Comparison of ENCODE assay signal across 8 cellular contexts in the genomic region with DNA sequence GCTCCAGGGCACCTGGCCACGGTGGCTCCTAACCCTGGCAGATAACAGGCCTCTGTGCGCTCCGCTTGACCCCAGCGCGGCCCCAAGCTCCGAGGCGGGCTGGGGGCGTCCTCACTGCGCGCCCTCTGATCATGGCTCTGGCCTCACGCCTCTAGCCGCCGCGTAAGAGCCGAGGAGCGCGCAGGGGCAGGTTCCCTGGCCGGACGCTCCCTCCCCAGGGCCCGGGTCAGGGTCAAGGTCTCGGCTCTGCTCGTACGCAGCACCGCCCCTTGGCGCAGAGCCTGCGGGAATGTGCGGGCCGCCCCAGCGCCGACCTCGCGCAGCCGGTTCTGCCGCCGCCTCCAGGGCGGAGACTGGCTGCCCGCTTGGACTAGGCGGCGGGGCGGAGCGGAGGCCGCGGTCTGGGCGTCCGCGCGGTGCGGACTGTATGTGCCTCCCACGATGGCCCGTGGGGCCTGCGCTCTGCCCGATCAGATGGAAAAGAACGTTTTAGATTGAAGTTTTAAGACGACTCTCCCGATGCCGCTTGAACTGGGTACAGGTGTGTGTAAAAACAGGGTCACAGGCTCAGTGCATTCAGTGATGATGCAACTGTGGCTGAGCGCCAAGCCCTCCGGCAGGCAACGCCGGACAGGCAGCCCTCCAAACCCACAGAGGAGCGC. TPM values are rescaled to one million over a fixed set of nuclear protein-coding genes. Genes with fewer than 3 reads are reported as not detected.
A peak's percentile ranks its signal among the peaks of the same experiment; 100 is the strongest.
DNase-seq lines count a peak whose midpoint lies in the region; ATAC-seq, FAIRE-seq and TF ChIP-seq lines count a peak whose summit lies in the region.

No MANE protein-coding gene starts in this region.

- H3K9ac ChIP-seq in HUES64 (ENCODE audit: low read depth, low read length) = peak overlapping the region; percentile 64

- 4% methylated on average over 61 of the region's 61 CpGs for WGBS in HUES64

- H3K9me3 Mint-ChIP-seq in natural killer cell treated with Interleukin-12 subunit alpha and Interleukin-12 subunit beta and Interleukin-15 and Interleukin-18, amount 100 ng/mL, for 72 hours = no peaks in the 10 kb centered on the region

- H3K4me3 Mint-ChIP-seq in natural killer cell treated with Interleukin-12 subunit alpha and Interleukin-12 subunit beta and Interleukin-15 and Interleukin-18, amount 100 ng/mL, for 72 hours = peak overlapping the region; percentile 69

- ATAC-seq in natural killer cell treated with Interleukin-12 subunit alpha and Interleukin-12 subunit beta and Interleukin-15 and Interleukin-18, amount 100 ng/mL, for 72 hours = peak; percentile 73 to 75

- CTCF ChIA-PET in AG04449 (lab: Yijun Ruan, JAX) = interaction anchor here (0.5 to 1.0 kb wide), 2 partner anchors 54 to 167 kb away, joined by 3 read pairs; no protein-coding TSS in a partner anchor

- in situ Hi-C loops in GM13977 (cut with MboI; ENCODE audit: low pct_unique_long_range_greater_than_20kb, low sequenced_read_pairs, unreplicated experiment) = no loop called here

- H3K9me3 ChIP-seq in HUES64 (ENCODE audit: insufficient read depth, low read depth, low read length) = no peaks in the 10 kb centered on the region

- DNase-seq in AG04449 (ENCODE audit: low read depth, low spot score) (no peak), GM13977 (ENCODE audit: low spot score) (peak; percentile 70), fibroblast of villous mesenchyme (ENCODE audit: low read depth) (peak; percentile 58), D721Med (ENCODE audit: insufficient read length, low spot score) (no peak), NCI-H2171 treated with DMSO at 0.1 percent for 48 hours (lab: John Stamatoyannopoulos, UW) (no peak)
- DNase-seq in activated T-cell treated with anti-CD3 and anti-CD28 coated beads, Interleukin-2, amount 50 U/mL, for 1 hour = peak; percentile 33
- DNase-seq in natural killer cell treated with Interleukin-12 subunit alpha and Interleukin-12 subunit beta and Interleukin-15 and Interleukin-18, amount 100 ng/mL, for 72 hours (ENCODE audit: low spot score) = no peak

- POLR2A ChIA-PET in AG04449 (lab: Yijun Ruan, JAX) = no interaction called here

- peaks cover 23% of the 10 kb centered on the region in 2 donors for H3K4me1 Mint-ChIP-seq in natural killer cell treated with Interleukin-12 subunit alpha and Interleukin-12 subunit beta and Interleukin-15 and Interleukin-18, amount 100 ng/mL, for 72 hours (ENCODE audit: low read depth in 2 of 2)

- no peak overlapping the region for H3K27ac ChIP-seq in HUES64 (ENCODE audit: low read depth, low read length)

- no peaks in the 10 kb centered on the region for H3K36me3 ChIP-seq in HUES64 (ENCODE audit: insufficient read depth, low read length)

- H3K36me3 Mint-ChIP-seq in natural killer cell treated with Interleukin-12 subunit alpha and Interleukin-12 subunit beta and Interleukin-15 and Interleukin-18, amount 100 ng/mL, for 72 hours = no peaks in the 10 kb centered on the region

- H3K27me3 Mint-ChIP-seq in natural killer cell treated with Interleukin-12 subunit alpha and Interleukin-12 subunit beta and Interleukin-15 and Interleukin-18, amount 100 ng/mL, for 72 hours = peaks cover 35 to 43% of the 10 kb centered on the region in 2 donors

- H3K4me1 ChIP-seq in HUES64 (ENCODE audit: insufficient read depth, low read length) = peaks cover 8% of the 10 kb centered on the region

- peaks cover 70% of the 10 kb centered on the region for H3K27me3 ChIP-seq in HUES64 (ENCODE audit: insufficient read depth, low read length)

- H3K4me3 ChIP-seq in AG04449 (ENCODE audit: low read depth, low read length) (peak overlapping the region; percentile 59), HUES64 (ENCODE audit: low read length) (peak overlapping the region; percentile 64), fibroblast of villous mesenchyme (ENCODE audit: low read depth, low read length) (peak overlapping the region; percentile 58)

- no peak for FAIRE-seq in D721Med (lab: Jason Lieb, UNC)

- no peak overlapping the region for H3K27ac Mint-ChIP-seq in natural killer cell treated with Interleukin-12 subunit alpha and Interleukin-12 subunit beta and Interleukin-15 and Interleukin-18, amount 100 ng/mL, for 72 hours

- no peak for TF ChIP-seq CTCF in AG04449 (IDR thresholded peaks at IDR 0.05; ENCODE audit: insufficient read depth, low read length, missing control alignments)
- no peak for TF ChIP-seq CTCF in GM13977 (IDR thresholded peaks at IDR 0.05; ENCODE audit: extremely low read depth, insufficient read depth, missing control alignments)
- no peak for TF ChIP-seq CTCF in fibroblast of villous mesenchyme (IDR thresholded peaks at IDR 0.05; ENCODE audit: insufficient read depth, low read depth, low read length)
- TF ChIP-seq CTCF in D721Med (IDR thresholded peaks at IDR 0.05; ENCODE audit: insufficient read depth, missing control alignments) = no peak

RNA-seq across cellular contexts. Expression of a gene that starts 40.8 kb away (rescaled TPM):
- 15.0 TPM for polyA plus RNA-seq in HUES64 (2013, experiment 1 of 2)
- polyA plus RNA-seq in HUES64 (2013, experiment 2 of 2) = 18.5 TPM
- total RNA-seq in fibroblast of villous mesenchyme = 12.9 and 14.2 TPM in 2 replicates
- total RNA-seq in natural killer cell treated with Interleukin-12 subunit alpha and Interleukin-12 subunit beta and Interleukin-15 and Interleukin-18, amount 100 ng/mL, for 72 hours = 10 to 100 TPM in 1 of 2 donors, 1 to 10 TPM in 1; 9.1 to 14.7 TPM

RNA-seq across cellular contexts. Expression of a gene that starts 53.2 kb away (rescaled TPM):
- polyA plus RNA-seq in HUES64 (2013, experiment 1 of 2) = 14.7 TPM
- polyA plus RNA-seq in HUES64 (2013, experiment 2 of 2) = 10.5 TPM
- 11.9 and 20.7 TPM in 2 replicates for total RNA-seq in fibroblast of villous mesenchyme
- total RNA-seq in natural killer cell treated with Interleukin-12 subunit alpha and Interleukin-12 subunit beta and Interleukin-15 and Interleukin-18, amount 100 ng/mL, for 72 hours = 10 to 100 TPM; 49.0 to 52.5 TPM

RNA-seq across cellular contexts. Expression of a gene that starts 57.5 kb away (rescaled TPM):
- polyA plus RNA-seq in HUES64 (2013, experiment 1 of 2) = 14.3 TPM
- polyA plus RNA-seq in HUES64 (2013, experiment 2 of 2) = 14.8 TPM
- total RNA-seq in fibroblast of villous mesenchyme = 11.2 and 11.9 TPM in 2 replicates
- 10 to 100 TPM; 14.3 to 19.0 TPM for total RNA-seq in natural killer cell treated with Interleukin-12 subunit alpha and Interleukin-12 subunit beta and Interleukin-15 and Interleukin-18, amount 100 ng/mL, for 72 hours

Comparison
In these comparisons a context has a peak if more than half of its experiments do, and no peak if none do; other contexts are left out.
1. DNase-seq: peak in GM13977 (single experiment), activated T-cell treated with anti-CD3 and anti-CD28 coated beads, Interleukin-2, amount 50 U/mL, for 1 hour (single experiment) and fibroblast of villous mesenchyme (single experiment); none in AG04449 (single experiment), natural killer cell treated with Interleukin-12 subunit alpha and Interleukin-12 subunit beta and Interleukin-15 and Interleukin-18, amount 100 ng/mL, for 72 hours (single experiment), D721Med (single experiment) and NCI-H2171 treated with DMSO at 0.1 percent for 48 hours (single experiment).
2. Peak in every context shown above with its lines, with median percentiles within 50 percentile points of each other: H3K4me3 ChIP-seq.